ENCODE assay signal across 8 cellular contexts in the genomic region with DNA sequence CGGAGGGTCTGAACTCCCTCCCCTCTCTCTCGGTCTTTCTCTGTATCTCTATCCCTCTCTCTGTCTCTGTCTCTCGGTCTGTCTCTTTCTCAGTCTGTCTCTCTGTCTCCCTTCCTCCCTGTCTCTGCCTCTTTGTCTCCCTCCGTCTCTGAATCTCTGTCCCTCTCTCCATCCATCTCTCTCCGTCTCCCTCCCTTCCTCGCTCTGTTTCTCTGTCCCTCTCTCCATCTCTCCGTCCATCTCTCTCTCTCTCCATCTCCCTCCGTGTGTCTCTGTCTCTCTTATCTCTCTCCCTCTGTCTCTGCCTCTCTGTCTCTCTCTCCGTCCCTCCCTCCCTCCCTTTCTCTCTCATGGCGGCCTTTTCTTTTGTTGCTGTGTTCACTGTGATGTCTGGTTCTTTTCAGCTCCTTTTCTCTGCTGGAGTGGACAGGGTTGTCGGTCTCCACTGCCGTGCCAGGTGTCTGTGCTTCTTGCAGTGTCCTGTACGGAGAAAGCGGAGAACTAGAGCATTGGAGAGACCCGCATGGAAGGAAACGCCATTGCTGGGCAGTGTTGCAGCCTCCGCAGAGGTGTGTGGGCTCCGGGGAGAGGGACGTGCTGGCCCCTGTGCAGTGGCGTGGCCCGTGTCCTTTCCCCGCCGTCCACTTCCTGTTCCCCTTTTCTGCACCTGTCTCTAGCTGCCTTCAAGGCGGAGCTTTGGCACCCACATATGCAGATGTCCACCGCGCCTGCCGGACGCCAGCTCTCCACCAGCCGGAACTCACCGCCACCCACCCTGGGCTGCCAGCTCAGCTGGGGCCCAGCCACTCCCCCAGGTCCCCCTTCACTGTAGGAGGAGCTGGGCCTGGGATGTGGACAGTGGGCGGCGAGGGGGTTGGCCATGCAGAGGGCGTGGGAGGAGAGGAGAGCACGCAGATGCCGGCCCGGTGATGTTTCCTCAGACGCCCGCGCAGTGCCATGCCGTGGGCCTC.
DNase-seq lines count a peak whose midpoint lies in the region; ATAC-seq and TF ChIP-seq lines count a peak whose summit lies in the region.

No MANE protein-coding gene starts in this region.

- TF ChIP-seq CTCF in CD4-positive, alpha-beta T cell (IDR thresholded peaks at IDR 0.05), result no peak
- no peak for TF ChIP-seq CTCF in GM20000 (IDR thresholded peaks at IDR 0.05; ENCODE audit: extremely low read depth, missing control alignments)
- no peak for TF ChIP-seq CTCF in VCaP (conservative IDR thresholded peaks at IDR 0.05)
- no peak for TF ChIP-seq CTCF in progenitor cell of endocrine pancreas (IDR thresholded peaks at IDR 0.05; ENCODE audit: unreplicated experiment)

- DNase-seq in CD4-positive, alpha-beta T cell, result peak in 1 of 10 experiments; percentile 1
- DNase-seq in GM20000 (ENCODE audit: low spot score) (peak; percentile 81), dermis blood vessel endothelial cell (no peak), progenitor cell of endocrine pancreas (ENCODE audit: low spot score, unreplicated experiment) (no peak), midbrain (lab: John Stamatoyannopoulos, UW) (no peak)
- no peak for DNase-seq in stimulated activated CD4-positive, alpha-beta T cell treated with anti-CD3 and anti-CD28 coated beads, Interleukin-2, amount 100 ng/mL, for 24 hours

- no peaks in the 10 kb centered on the region for H3K27me3 Mint-ChIP-seq in CD4-positive, alpha-beta T cell
- peaks cover 23% of the 10 kb centered on the region for H3K27me3 Mint-ChIP-seq in progenitor cell of endocrine pancreas

- H3K36me3 ChIP-seq in muscle layer of colon (ENCODE audit: insufficient read depth, low read length), result no peaks in the 10 kb centered on the region

- ATAC-seq in CD4-positive, alpha-beta T cell (ENCODE audit: poor library complexity), result no peak

- no peaks in the 10 kb centered on the region for H3K9me3 ChIP-seq in CD4-positive, alpha-beta T cell (ENCODE audit: control insufficient read depth, low read length)
- H3K9me3 ChIP-seq in muscle layer of colon (ENCODE audit: low read length), result no peaks in the 10 kb centered on the region

- H3K27ac ChIP-seq in CD4-positive, alpha-beta T cell (ENCODE audit: low read depth, low read length), result no peak overlapping the region
- H3K27ac ChIP-seq in VCaP, result peak overlapping the region; percentile 58
- H3K27ac ChIP-seq in muscle layer of colon (ENCODE audit: low read depth, low read length), result peak overlapping the region; percentile 70

- H3K36me3 Mint-ChIP-seq in CD4-positive, alpha-beta T cell (ENCODE audit: low read depth), result peaks cover 32% of the 10 kb centered on the region
- H3K36me3 Mint-ChIP-seq in progenitor cell of endocrine pancreas (ENCODE audit: insufficient read depth), result no peaks in the 10 kb centered on the region

- intact Hi-C loops in CD4-positive, alpha-beta T cell (cut with DNase I, micrococcal nuclease), result loop anchor here in 1 of 2 experiments (5.0 kb wide), 1 partner anchor 42 kb away; no protein-coding TSS in a partner anchor

- no peaks in the 10 kb centered on the region for H3K27me3 ChIP-seq in CD4-positive, alpha-beta T cell (ENCODE audit: control insufficient read depth, insufficient read depth, low read length)
- no peaks in the 10 kb centered on the region for H3K27me3 ChIP-seq in muscle layer of colon (ENCODE audit: control insufficient read depth in 1 of 2, insufficient read depth in 2 of 2, low read length in 2 of 2)

- H3K27ac Mint-ChIP-seq in CD4-positive, alpha-beta T cell, result peak overlapping the region; percentile 94
- H3K27ac Mint-ChIP-seq in progenitor cell of endocrine pancreas, result no peak overlapping the region

- no peaks in the 10 kb centered on the region for H3K9me3 Mint-ChIP-seq in CD4-positive, alpha-beta T cell
- H3K9me3 Mint-ChIP-seq in progenitor cell of endocrine pancreas (ENCODE audit: low read depth), result no peaks in the 10 kb centered on the region

- peak overlapping the region; percentile 79 for H3K4me3 Mint-ChIP-seq in CD4-positive, alpha-beta T cell
- H3K4me3 Mint-ChIP-seq in progenitor cell of endocrine pancreas (ENCODE audit: low read depth), result no peak overlapping the region

- CTCF ChIA-PET in CD4-positive, alpha-beta T cell (lab: Charles Lee), result no interaction called here

- peak overlapping the region in 1 of 2 donors; percentile 74 for H3K4me3 ChIP-seq in muscle layer of colon (ENCODE audit: low read depth in 1 of 2, low read length in 2 of 2)

- H3K9ac ChIP-seq in muscle layer of colon (ENCODE audit: low read length), result no peak overlapping the region

- peaks cover 33% of the 10 kb centered on the region for H3K4me1 ChIP-seq in muscle layer of colon (ENCODE audit: insufficient read depth, low read length)

- peaks cover 51% of the 10 kb centered on the region for H3K4me1 Mint-ChIP-seq in CD4-positive, alpha-beta T cell (ENCODE audit: low read depth)
- no peaks in the 10 kb centered on the region for H3K4me1 Mint-ChIP-seq in progenitor cell of endocrine pancreas (ENCODE audit: low read depth)

- POLR2A ChIA-PET in CD4-positive, alpha-beta T cell (lab: Charles Lee), result interaction anchor here (1.5 to 2.6 kb wide), 3 partner anchors 8 to 15 kb away, joined by 7 to 43 read pairs (median 11); no protein-coding TSS in a partner anchor
